Comparison of ENCODE assay signal across 21 cellular contexts in the genomic region with DNA sequence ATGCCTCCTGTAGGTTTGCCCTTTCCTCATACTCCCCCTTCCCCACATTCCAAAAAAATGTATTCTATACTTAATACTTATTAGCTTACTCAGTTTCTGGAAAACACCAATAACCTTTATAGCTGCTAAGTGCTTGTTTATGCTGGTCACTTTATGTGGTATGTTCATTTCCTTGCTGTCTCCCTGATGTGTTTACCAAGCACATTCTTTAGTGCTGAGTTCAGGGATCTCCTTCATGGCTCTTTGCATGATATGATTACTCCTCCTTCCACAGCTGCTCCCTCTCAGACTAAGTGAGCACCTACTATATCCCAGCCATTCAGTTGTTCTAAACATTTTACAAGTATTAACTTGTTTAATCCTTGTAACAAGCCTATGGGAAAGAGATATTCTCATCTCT.
DNase-seq lines count a peak whose midpoint lies in the region; ATAC-seq, FAIRE-seq and TF ChIP-seq lines count a peak whose summit lies in the region.
"Had no signal": no experiment of that assay in that cellular context is flagged by ENCODE, and none has a peak within 500 bp of the region (broad histone marks: within the 10 kb centered on the region; RNA-seq: fewer than 3 reads in every experiment).

No MANE protein-coding gene starts in this region.

- H3K9me3 ChIP-seq in mammary epithelial cell (replicated peaks; ENCODE audit: insufficient read depth, low read length) = no peaks in the 10 kb centered on the region
- H3K9me3 ChIP-seq: BE2C, right lobe of liver had no signal

- CTCF ChIA-PET in mammary epithelial cell (lab: Charles Lee; ENCODE audit: low non-redundant PET) = no interaction called here

- H3K36me3 ChIP-seq in mammary epithelial cell (ENCODE audit: insufficient read depth, low read length) = no peaks in the 10 kb centered on the region
- H3K36me3 ChIP-seq: BE2C, right lobe of liver had no signal

- no peak overlapping the region for H3K27ac ChIP-seq in mammary epithelial cell (ENCODE audit: insufficient read depth, low read depth, low read length)
- H3K27ac ChIP-seq: right lobe of liver had no signal

- H3K4me2 ChIP-seq in mammary epithelial cell (ENCODE audit: insufficient read depth, low read depth, low read length) = no peak overlapping the region

- no peak overlapping the region for H3K4me3 ChIP-seq in mammary epithelial cell (replicated peaks in 1 of 3; ENCODE audit: insufficient read depth in 1 of 3, low read depth in 2 of 3, low read length in 3 of 3)
- H3K4me3 ChIP-seq: right lobe of liver had no signal

- intact Hi-C loops in mammary epithelial cell (cut with micrococcal nuclease) = no loop called here

- BruUV-seq in mammary epithelial cell (replicated peaks; lab: Mats Ljungman, UMichigan) = no TSS peak

- no peak overlapping the region for H2AFZ ChIP-seq in mammary epithelial cell (ENCODE audit: low read depth, low read length)

- no peak for TF ChIP-seq CTCF in AG09319 (IDR thresholded peaks at IDR 0.05; ENCODE audit: low read depth, low read length)
- TF ChIP-seq CTCF in mammary epithelial cell (conservative IDR thresholded peaks at IDR 0.05 in 1 of 2, IDR thresholded peaks at IDR 0.05 in 1 of 2; ENCODE audit: extremely low read depth in 1 of 2, insufficient read depth in 1 of 2, low read depth in 1 of 2, low read length in 2 of 2) = no peak

- no peaks in the 10 kb centered on the region for H3K79me2 ChIP-seq in mammary epithelial cell (ENCODE audit: insufficient read depth, low read length)

- no peaks in the 10 kb centered on the region for H3K27me3 ChIP-seq in mammary epithelial cell (ENCODE audit: insufficient read depth, low read length)
- H3K27me3 ChIP-seq: BE2C, right lobe of liver had no signal

- DNase-seq in AG09319 (ENCODE audit: extremely low read depth, low read depth) (peak; percentile 30), HTR-8/SVneo (ENCODE audit: insufficient read length, low spot score) (peak; percentile 5), mammary epithelial cell (peak; percentile 8), kidney glomerular epithelial cell (lab: John Stamatoyannopoulos, UW) (peak; percentile 15), NAMALWA (ENCODE audit: low spot score) (no peak), cerebellum (ENCODE audit: low spot score) (no peak)
- no peak for DNase-seq in activated naive CD4-positive, alpha-beta T cell treated with anti-CD3 and anti-CD28 coated beads, Interleukin-2, amount 50 U/mL, for 16 hours
- DNase-seq: activated CD4-positive, alpha-beta T cell treated with anti-CD3 and anti-CD28 coated beads, Interleukin-2, amount 50 U/mL, for 48 hours; activated naive CD4-positive, alpha-beta T cell treated with anti-CD3 and anti-CD28 coated beads, Interleukin-2, amount 10 ng/mL, durations not matched to agents 7 days and 5 days; activated T-cell treated with anti-CD3 and anti-CD28 coated beads, Interleukin-2, amount 50 U/mL, for 1 hour; BE2C; DMS 273 treated with DMSO at 0.1 percent for 48 hours; H9; Kasumi-1; NCI-H146; NCI-H2227 treated with DMSO at 0.1 percent for 48 hours; right lobe of liver; stimulated activated CD4-positive, alpha-beta T cell treated with anti-CD3 and anti-CD28 coated beads, Interleukin-2, amount 100 ng/mL, for 48 hours had no signal

- dilution Hi-C loops in mammary epithelial cell (cut with HindIII; ENCODE audit: low sequenced_read_pairs) = no loop called here

- ATAC-seq in HG03280 (IDR thresholded peaks at IDR 0.05; ENCODE audit: unreplicated experiment) = no peak
- ATAC-seq: left lobe of liver, right lobe of liver had no signal

- no peaks in the 10 kb centered on the region for H4K20me1 ChIP-seq in mammary epithelial cell (ENCODE audit: insufficient read depth, low read length)

- no peak for FAIRE-seq in HTR-8/SVneo (lab: Jason Lieb, UNC)
- FAIRE-seq: GM18507 had no signal

- H3K9ac ChIP-seq in mammary epithelial cell (ENCODE audit: insufficient read depth, low read length) = no peak overlapping the region

- no peaks in the 10 kb centered on the region for H3K4me1 ChIP-seq in mammary epithelial cell (ENCODE audit: insufficient read depth, low read length)
- H3K4me1 ChIP-seq: BE2C, right lobe of liver had no signal

- in situ Hi-C loops in mammary epithelial cell (cut with MboI; ENCODE audit: low sequenced_read_pairs in 2 of 2) = no loop called here

Comparison
In these comparisons a context has a peak if more than half of its experiments do, and no peak if none do; other contexts are left out.
1. DNase-seq: peak in AG09319 (single experiment), HTR-8/SVneo (single experiment), mammary epithelial cell (single experiment) and kidney glomerular epithelial cell (single experiment); none in NAMALWA (single experiment), activated naive CD4-positive, alpha-beta T cell treated with anti-CD3 and anti-CD28 coated beads, Interleukin-2, amount 50 U/mL, for 16 hours (single experiment) and cerebellum (single experiment).